ENCODE assay signal across 11 cellular contexts in genomic region chr20:6036213-6036612, GRCh38. TPM values are rescaled to one million over a fixed set of nuclear protein-coding genes. Genes with fewer than 3 reads are reported as not detected.
"Had no signal": no experiment of that assay in that cellular context is flagged by ENCODE, and none has a peak within 500 bp of the region (broad histone marks: within the 10 kb centered on the region; RNA-seq: fewer than 3 reads in every experiment).

No MANE protein-coding gene starts in this region.

- ATAC-seq: HCT116, HepG2 had no signal

- H3K27ac ChIP-seq: GM23248, HL-60 had no signal

- DNase-seq: GM23248, GOT3, H7, HFFc6 had no signal

- H3K4me3 ChIP-seq: GM23248, HAP-1 had no signal

- H3K9ac ChIP-seq: GM23248 had no signal

- H3K27ac Mint-ChIP-seq: IgD-negative memory B cell had no signal

- H3K27me3 Mint-ChIP-seq: IgD-negative memory B cell had no signal

- H3K4me3 Mint-ChIP-seq: HFFc6, IgD-negative memory B cell had no signal

- H3K9me3 ChIP-seq: HAP-1 had no signal

- H3K9me3 Mint-ChIP-seq: HFFc6, IgD-negative memory B cell had no signal

- H2AFZ ChIP-seq: GM23248 had no signal

RNA-seq across cellular contexts. Expression of gene LRRN4, which starts 17.6 kb away (rescaled TPM):
- total RNA-seq: GM23248, H4, HT1080 had no signal
- polyA plus RNA-seq: GM23248, IgD-negative memory B cell had no signal
